12 cellular contexts compared by ENCODE assay signal in genomic region chr22:21816472-21816786, GRCh38. TPM values are rescaled to one million over a fixed set of nuclear protein-coding genes. Genes with fewer than 3 reads are reported as not detected.
DNase-seq lines count a peak whose midpoint lies in the region; ATAC-seq, FAIRE-seq and TF ChIP-seq lines count a peak whose summit lies in the region.
"Had no signal": no experiment of that assay in that cellular context is flagged by ENCODE, and none has a peak within 500 bp of the region (broad histone marks: within the 10 kb centered on the region; RNA-seq: fewer than 3 reads in every experiment).

No MANE protein-coding gene starts in this region.

- FAIRE-seq in astrocyte (lab: Jason Lieb, UNC): no peak
- FAIRE-seq: small intestine had no signal

- peak overlapping the region; percentile 69 for H3K27ac ChIP-seq in A673 (ENCODE audit: low read depth, low read length, poor library complexity, severe bottlenecking)
- H3K27ac ChIP-seq in HL-60 (replicated peaks): peak overlapping the region; percentile 93
- peak overlapping the region; percentile 83 for H3K27ac ChIP-seq in astrocyte (ENCODE audit: low read depth, low read length)

- H3K9me3 Mint-ChIP-seq in astrocyte (ENCODE audit: unreplicated experiment) (no peaks in the 10 kb centered on the region), natural killer cell (no peaks in the 10 kb centered on the region)

- DNase-seq in A673 (ENCODE audit: low spot score): no peak
- no peak for DNase-seq in HL-60 (ENCODE audit: low read depth in 1 of 2, low spot score in 1 of 2)
- no peak for DNase-seq in astrocyte (ENCODE audit: low read depth)
- DNase-seq in natural killer cell: no peak
- no peak for DNase-seq in NCI-H187 treated with DMSO at 0.1 percent for 48 hours (lab: John Stamatoyannopoulos, UW)
- no peak for DNase-seq in stimulated activated CD4-positive, alpha-beta T cell treated with anti-CD3 and anti-CD28 coated beads, Interleukin-1b, Interleukin-23, amount 100 ng/mL, for 48 hours
- DNase-seq: Caco-2, islet precursor cell, NCI-H1105 treated with DMSO at 0.1 percent for 48 hours had no signal

- H3K4me1 ChIP-seq in A673 (ENCODE audit: insufficient read depth, low read length, poor library complexity, severe bottlenecking): peaks cover 35% of the 10 kb centered on the region
- peaks cover 17% of the 10 kb centered on the region for H3K4me1 ChIP-seq in astrocyte (ENCODE audit: insufficient read depth, low read length)
- H3K4me1 ChIP-seq: Caco-2 had no signal

- H3K79me2 ChIP-seq in astrocyte (ENCODE audit: insufficient read depth, low read length): peaks cover 91% of the 10 kb centered on the region

- intact Hi-C loops in A673 (cut with micrococcal nuclease; ENCODE audit: unreplicated experiment) (loop anchor here (5.0 kb wide), 1 partner anchor 51 kb away; the partner anchor contains the start of gene MAPK1), natural killer cell (cut with micrococcal nuclease) (loop anchor here (2.0 to 5.0 kb wide), 3 partner anchors 34 to 50 kb away; partner anchors contain the start of gene MAPK1)

- H3K27me3 ChIP-seq in A673 (replicated peaks; ENCODE audit: insufficient read depth, low read depth, low read length, poor library complexity): no peaks in the 10 kb centered on the region
- no peaks in the 10 kb centered on the region for H3K27me3 ChIP-seq in HL-60 (ENCODE audit: insufficient read depth, poor library complexity, severe bottlenecking)
- H3K27me3 ChIP-seq in astrocyte (ENCODE audit: insufficient read depth, low read length): no peaks in the 10 kb centered on the region

- H3K4me3 Mint-ChIP-seq in astrocyte (ENCODE audit: unreplicated experiment): peak overlapping the region; percentile 58
- H3K4me3 Mint-ChIP-seq in natural killer cell: peak overlapping the region; percentile 88

- H3K27ac Mint-ChIP-seq in astrocyte (ENCODE audit: unreplicated experiment) (peak overlapping the region; percentile 80), natural killer cell (peak overlapping the region; percentile 93 to 97)

- no peak overlapping the region for H2AFZ ChIP-seq in astrocyte (ENCODE audit: low read depth, low read length)

- CTCF ChIA-PET in A673 (lab: Charles Lee): no interaction called here

- ATAC-seq in natural killer cell (no peak), GM21717 (IDR thresholded peaks at IDR 0.05; ENCODE audit: unreplicated experiment) (no peak), HG03342 (IDR thresholded peaks at IDR 0.05; ENCODE audit: unreplicated experiment) (no peak)

- peak overlapping the region; percentile 74 for H3K4me2 ChIP-seq in astrocyte (ENCODE audit: low read length)

- H3K4me3 ChIP-seq in A673 (ENCODE audit: low read depth, low read length, poor library complexity, severe bottlenecking) (no peak overlapping the region), HL-60 (replicated peaks; ENCODE audit: insufficient read depth, low read length) (no peak overlapping the region), astrocyte (ENCODE audit: insufficient read depth, low read depth, low read length) (no peak overlapping the region)

- peaks cover 9% of the 10 kb centered on the region for H3K9me3 ChIP-seq in A673 (ENCODE audit: low read depth, low read length, poor library complexity, severe bottlenecking)
- no peaks in the 10 kb centered on the region for H3K9me3 ChIP-seq in astrocyte (ENCODE audit: insufficient read depth, low read depth, low read length)
- H3K9me3 ChIP-seq: Caco-2 had no signal

- H3K36me3 ChIP-seq in A673 (ENCODE audit: insufficient read depth, low read length, poor library complexity, severe bottlenecking) (no peaks in the 10 kb centered on the region), astrocyte (ENCODE audit: insufficient read depth, low read length) (no peaks in the 10 kb centered on the region)

- H3K36me3 Mint-ChIP-seq in astrocyte (ENCODE audit: low read depth, unreplicated experiment) (no peaks in the 10 kb centered on the region), natural killer cell (no peaks in the 10 kb centered on the region)

- H3K4me1 Mint-ChIP-seq in astrocyte (ENCODE audit: low read depth, unreplicated experiment) (peaks cover 24% of the 10 kb centered on the region), natural killer cell (peaks cover 69 to 79% of the 10 kb centered on the region in 2 donors)

- H3K9ac ChIP-seq in astrocyte (ENCODE audit: low read length): peak overlapping the region; percentile 6

- peaks cover 60% of the 10 kb centered on the region for H4K20me1 ChIP-seq in astrocyte (ENCODE audit: insufficient read depth, low read length)

- no TSS peak for BruUV-seq in A673 (replicated peaks; lab: Mats Ljungman, UMichigan)

- POLR2A ChIA-PET in A673 (lab: Charles Lee; ENCODE audit: low non-redundant PET): no interaction called here

- TF ChIP-seq CTCF in A673 (conservative IDR thresholded peaks at IDR 0.05; ENCODE audit: low read depth, low read length) (no peak), HL-60 (IDR thresholded peaks at IDR 0.05; ENCODE audit: insufficient read depth, low read length) (no peak), astrocyte (IDR thresholded peaks at IDR 0.05; ENCODE audit: insufficient read depth, low read depth, low read length) (no peak), natural killer cell (IDR thresholded peaks at IDR 0.05) (no peak)

- H3K27me3 Mint-ChIP-seq in astrocyte (ENCODE audit: low read depth, unreplicated experiment) (no peaks in the 10 kb centered on the region), natural killer cell (ENCODE audit: low read depth in 2 of 2) (no peaks in the 10 kb centered on the region)

RNA-seq across cellular contexts. Expression of gene MAPK1, which starts 51.0 kb away (rescaled TPM):
- total RNA-seq in A673 (2021) (136 and 139 TPM in 2 replicates), astrocyte (138 and 148 TPM in 2 replicates), natural killer cell (100 to 1,000 TPM; 189 to 246 (median 214) TPM)
